ENCODE assay signal across 22 cellular contexts in the genomic region with DNA sequence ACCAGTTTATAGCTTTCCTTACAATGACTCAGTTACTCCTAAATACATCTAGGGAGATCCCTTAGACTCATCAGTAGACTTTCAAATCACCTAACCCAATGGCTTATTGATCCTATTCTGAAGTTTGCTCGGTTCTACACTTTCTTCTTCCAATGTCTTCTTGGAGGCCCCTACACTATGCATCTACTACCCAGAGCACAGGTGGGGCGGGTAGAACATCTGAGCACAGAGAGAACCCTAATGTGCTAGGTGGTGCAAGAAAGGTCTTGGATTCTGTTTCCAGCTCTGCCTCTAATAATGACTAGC. TPM values are rescaled to one million over a fixed set of nuclear protein-coding genes. Genes with fewer than 3 reads are reported as not detected.
DNase-seq lines count a peak whose midpoint lies in the region; ATAC-seq and TF ChIP-seq lines count a peak whose summit lies in the region.
"Had no signal": no experiment of that assay in that cellular context is flagged by ENCODE, and none has a peak within 500 bp of the region (broad histone marks: within the 10 kb centered on the region; RNA-seq: fewer than 3 reads in every experiment).

No MANE protein-coding gene starts in this region.

- no peaks in the 10 kb centered on the region for H3K36me3 Mint-ChIP-seq in activated T-cell treated with anti-CD3 and anti-CD28 coated beads, Interleukin-2, amount 50 U/mL, for 4 hours (ENCODE audit: insufficient read depth)
- no peaks in the 10 kb centered on the region for H3K36me3 Mint-ChIP-seq in activated T-helper 2 cell treated with anti-CD3 and anti-CD28 coated beads, Interferon-gamma antibody, Interleukin-2, Interleukin-4, amounts not matched to agents 10 μg/mL and 5 μg/mL and 100 μg/mL, durations not matched to agents 14 hours and 24 hours and 36 hours (ENCODE audit: low read depth)
- H3K36me3 Mint-ChIP-seq in nephron progenitor cell (ENCODE audit: low read depth), result no peaks in the 10 kb centered on the region

- H3K9ac ChIP-seq in OCI-LY3 (ENCODE audit: low read length), result peak overlapping the region; percentile 52; the same call in 1 of the 2 replicates

- peaks cover 3% of the 10 kb centered on the region for H3K27me3 Mint-ChIP-seq in activated T-cell treated with anti-CD3 and anti-CD28 coated beads, Interleukin-2, amount 50 U/mL, for 4 hours (ENCODE audit: low read depth)
- H3K27me3 Mint-ChIP-seq in activated T-helper 2 cell treated with anti-CD3 and anti-CD28 coated beads, Interferon-gamma antibody, Interleukin-2, Interleukin-4, amounts not matched to agents 10 μg/mL and 5 μg/mL and 100 μg/mL, durations not matched to agents 14 hours and 24 hours and 36 hours (ENCODE audit: low read depth), result no peaks in the 10 kb centered on the region
- H3K27me3 Mint-ChIP-seq in stimulated activated naive CD8-positive, alpha-beta T cell treated with anti-CD3 and anti-CD28 coated beads, Interleukin-15, amount 100 ng/mL, for 72 hours, result peaks cover 8% of the 10 kb centered on the region
- no peaks in the 10 kb centered on the region for H3K27me3 Mint-ChIP-seq in nephron progenitor cell (ENCODE audit: low read depth, poor library complexity)
- H3K27me3 Mint-ChIP-seq: B cell; effector memory CD8-positive, alpha-beta T cell had no signal

- peaks cover 42% of the 10 kb centered on the region for H3K4me1 ChIP-seq in OCI-LY3 (ENCODE audit: low read length)
- H3K4me1 ChIP-seq: psoas muscle had no signal

- peak overlapping the region; percentile 50 for H3K4me3 ChIP-seq in OCI-LY3 (ENCODE audit: low read length)
- H3K4me3 ChIP-seq: coronary artery, psoas muscle had no signal

- H3K27me3 ChIP-seq in OCI-LY3 (ENCODE audit: low read depth, low read length), result no peaks in the 10 kb centered on the region

- CTCF ChIA-PET in RWPE1 (lab: Yijun Ruan, JAX), result no interaction called here

- intact Hi-C loops in activated T-helper 2 cell treated with anti-CD3 and anti-CD28 coated beads, Interferon-gamma antibody, Interleukin-2, Interleukin-4, amounts not matched to agents 10 μg/mL and 5 μg/mL and 100 μg/mL, durations not matched to agents 14 hours and 24 hours and 36 hours (cut with micrococcal nuclease), result loop anchor here (2.0 kb wide), 1 partner anchor 62 kb away; no protein-coding TSS in a partner anchor

- ATAC-seq in activated T-cell treated with anti-CD3 and anti-CD28 coated beads, Interleukin-2, amount 50 U/mL, for 4 hours, result peak; percentile 42 to 49
- ATAC-seq in stimulated activated naive CD8-positive, alpha-beta T cell treated with anti-CD3 and anti-CD28 coated beads, Interleukin-15, amount 100 ng/mL, for 72 hours, result peak; percentile 77
- no peak for ATAC-seq in HG02970 (IDR thresholded peaks at IDR 0.05; ENCODE audit: low FRiP score, unreplicated experiment)
- ATAC-seq: effector memory CD8-positive, alpha-beta T cell; HCT116; left ventricle myocardium superior; psoas muscle; SK-N-SH treated with all-trans-retinoic acid at 6 μM for 48 hours had no signal

- peak overlapping the region; percentile 68 for H3K27ac ChIP-seq in OCI-LY3 (ENCODE audit: low read length)
- H3K27ac ChIP-seq in RWPE1, result no peak overlapping the region
- H3K27ac ChIP-seq: coronary artery, psoas muscle had no signal

- H3K36me3 ChIP-seq in OCI-LY3 (replicated peaks; ENCODE audit: low read depth, low read length), result peaks cover under 1% of the 10 kb centered on the region

- H3K9me3 ChIP-seq in OCI-LY3 (ENCODE audit: insufficient read depth, low read length), result no peaks in the 10 kb centered on the region
- H3K9me3 ChIP-seq: psoas muscle had no signal

- no peak for DNase-seq in activated T-cell treated with anti-CD3 and anti-CD28 coated beads, Interleukin-2, amount 50 U/mL, for 4 hours
- DNase-seq in activated T-cell treated with anti-CD3 and anti-CD28 coated beads for 4 hours, result no peak
- DNase-seq in activated T-helper 2 cell treated with anti-CD3 and anti-CD28 coated beads, Interferon-gamma antibody, Interleukin-2, Interleukin-4, amounts not matched to agents 10 μg/mL and 5 μg/mL and 100 μg/mL, durations not matched to agents 14 hours and 24 hours and 36 hours (ENCODE audit: low spot score), result no peak
- DNase-seq in stimulated activated naive CD8-positive, alpha-beta T cell treated with anti-CD3 and anti-CD28 coated beads, Interleukin-15, amount 100 ng/mL, for 72 hours, result peak in 1 of 2 donors; percentile 17
- DNase-seq in nephron progenitor cell, result no peak
- DNase-seq in RWPE1 (ENCODE audit: low spot score), result no peak
- DNase-seq: amygdala; DMS53; effector memory CD8-positive, alpha-beta T cell; left ventricle myocardium superior; NCI-H1417 treated with DMSO at 0.1 percent for 48 hours; NCI-H2081; nucleus accumbens; psoas muscle; RPMI8226; stimulated activated naive CD4-positive, alpha-beta T cell treated with Interleukin-2 at 50 U/mL for 16 hours had no signal

- no peaks in the 10 kb centered on the region for H4K20me1 ChIP-seq in OCI-LY3 (ENCODE audit: insufficient read depth, low read length)

- H2AFZ ChIP-seq in OCI-LY3 (ENCODE audit: low read depth, low read length), result no peak overlapping the region

- peak overlapping the region; percentile 40 for H3K27ac Mint-ChIP-seq in activated T-helper 2 cell treated with anti-CD3 and anti-CD28 coated beads, Interferon-gamma antibody, Interleukin-2, Interleukin-4, amounts not matched to agents 10 μg/mL and 5 μg/mL and 100 μg/mL, durations not matched to agents 14 hours and 24 hours and 36 hours
- peak overlapping the region; percentile 79 to 82 for H3K27ac Mint-ChIP-seq in stimulated activated naive CD8-positive, alpha-beta T cell treated with anti-CD3 and anti-CD28 coated beads, Interleukin-15, amount 100 ng/mL, for 72 hours
- no peak overlapping the region for H3K27ac Mint-ChIP-seq in nephron progenitor cell
- H3K27ac Mint-ChIP-seq: B cell; effector memory CD8-positive, alpha-beta T cell had no signal

- H3K79me2 ChIP-seq in OCI-LY3 (ENCODE audit: low read length), result no peaks in the 10 kb centered on the region

- H3K4me2 ChIP-seq in OCI-LY3 (ENCODE audit: low read length), result peak overlapping the region; percentile 83

- POLR2A ChIA-PET in RWPE1 (lab: Yijun Ruan, JAX; ENCODE audit: low non-redundant PET), result no interaction called here

- H3K4me3 Mint-ChIP-seq in activated T-cell treated with anti-CD3 and anti-CD28 coated beads, Interleukin-2, amount 50 U/mL, for 4 hours, result no peak overlapping the region
- H3K4me3 Mint-ChIP-seq in activated T-helper 2 cell treated with anti-CD3 and anti-CD28 coated beads, Interferon-gamma antibody, Interleukin-2, Interleukin-4, amounts not matched to agents 10 μg/mL and 5 μg/mL and 100 μg/mL, durations not matched to agents 14 hours and 24 hours and 36 hours (ENCODE audit: low read depth), result no peak overlapping the region
- H3K4me3 Mint-ChIP-seq in stimulated activated naive CD8-positive, alpha-beta T cell treated with anti-CD3 and anti-CD28 coated beads, Interleukin-15, amount 100 ng/mL, for 72 hours, result peak overlapping the region in 1 of 2 donors; percentile 68
- H3K4me3 Mint-ChIP-seq in nephron progenitor cell, result no peak overlapping the region
- H3K4me3 Mint-ChIP-seq: B cell; effector memory CD8-positive, alpha-beta T cell had no signal

- H3K9me3 Mint-ChIP-seq in activated T-cell treated with anti-CD3 and anti-CD28 coated beads, Interleukin-2, amount 50 U/mL, for 4 hours, result no peaks in the 10 kb centered on the region
- no peaks in the 10 kb centered on the region for H3K9me3 Mint-ChIP-seq in activated T-helper 2 cell treated with anti-CD3 and anti-CD28 coated beads, Interferon-gamma antibody, Interleukin-2, Interleukin-4, amounts not matched to agents 10 μg/mL and 5 μg/mL and 100 μg/mL, durations not matched to agents 14 hours and 24 hours and 36 hours
- no peaks in the 10 kb centered on the region for H3K9me3 Mint-ChIP-seq in stimulated activated naive CD8-positive, alpha-beta T cell treated with anti-CD3 and anti-CD28 coated beads, Interleukin-15, amount 100 ng/mL, for 72 hours
- no peaks in the 10 kb centered on the region for H3K9me3 Mint-ChIP-seq in nephron progenitor cell
- H3K9me3 Mint-ChIP-seq: effector memory CD8-positive, alpha-beta T cell had no signal

- TF ChIP-seq CTCF in OCI-LY3 (IDR thresholded peaks at IDR 0.05; ENCODE audit: low read depth, low read length) (no peak), nephron progenitor cell (IDR thresholded peaks at IDR 0.05) (no peak), RWPE1 (conservative IDR thresholded peaks at IDR 0.05; ENCODE audit: low read depth) (no peak)

- peaks cover 6% of the 10 kb centered on the region for H3K4me1 Mint-ChIP-seq in activated T-cell treated with anti-CD3 and anti-CD28 coated beads, Interleukin-2, amount 50 U/mL, for 4 hours (ENCODE audit: low read depth)
- H3K4me1 Mint-ChIP-seq in activated T-helper 2 cell treated with anti-CD3 and anti-CD28 coated beads, Interferon-gamma antibody, Interleukin-2, Interleukin-4, amounts not matched to agents 10 μg/mL and 5 μg/mL and 100 μg/mL, durations not matched to agents 14 hours and 24 hours and 36 hours (ENCODE audit: low read depth), result peaks cover 13% of the 10 kb centered on the region
- H3K4me1 Mint-ChIP-seq in stimulated activated naive CD8-positive, alpha-beta T cell treated with anti-CD3 and anti-CD28 coated beads, Interleukin-15, amount 100 ng/mL, for 72 hours, result peaks cover 19% of the 10 kb centered on the region
- H3K4me1 Mint-ChIP-seq in nephron progenitor cell, result peaks cover 46% of the 10 kb centered on the region
- H3K4me1 Mint-ChIP-seq: B cell had no signal

RNA-seq across cellular contexts. Expression of gene PIM1, which starts 58.8 kb away (rescaled TPM):
- 10 to 100 TPM; 59.6 to 72.8 (median 60.1) TPM for total RNA-seq in activated T-cell treated with anti-CD3 and anti-CD28 coated beads, Interleukin-2, amount 50 U/mL, for 4 hours
- 151 and 161 TPM in 2 replicates for total RNA-seq in activated T-helper 2 cell treated with anti-CD3 and anti-CD28 coated beads, Interferon-gamma antibody, Interleukin-2, Interleukin-4, amounts not matched to agents 10 μg/mL and 5 μg/mL and 100 μg/mL, durations not matched to agents 14 hours and 24 hours and 36 hours
